27 cellular contexts compared by ENCODE assay signal in the genomic region with DNA sequence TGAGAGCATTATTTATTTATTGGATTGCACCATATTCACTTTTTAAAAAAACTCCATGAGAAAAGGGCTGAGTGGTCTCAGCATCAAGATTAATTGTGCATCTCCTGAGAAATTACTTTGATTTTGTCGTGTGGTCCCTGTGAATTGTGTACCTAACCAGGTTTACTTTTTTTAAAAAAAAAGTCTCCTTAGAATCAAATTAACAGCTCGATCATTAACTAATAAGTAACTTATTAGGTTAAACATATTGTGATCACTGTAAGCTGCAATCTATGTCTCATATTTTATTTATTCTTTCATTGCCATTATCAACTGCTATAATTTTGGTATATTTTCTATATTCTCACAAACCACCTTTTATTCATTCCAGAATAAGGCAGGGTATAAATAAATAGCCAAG.
"Had no signal": no experiment of that assay in that cellular context is flagged by ENCODE, and none has a peak within 500 bp of the region (broad histone marks: within the 10 kb centered on the region; RNA-seq: fewer than 3 reads in every experiment).

No MANE protein-coding gene starts in this region.

- H3K4me1 ChIP-seq: esophagus muscularis mucosa, esophagus squamous epithelium, foreskin keratinocyte, gastrocnemius medialis, gastroesophageal sphincter, heart left ventricle, heart right ventricle had no signal

- FAIRE-seq: colon, endometrium, endothelial cell of umbilical vein, frontal cortex had no signal

- H3K4me3 ChIP-seq: coronary artery, dorsolateral prefrontal cortex, esophagus muscularis mucosa, esophagus squamous epithelium, gastrocnemius medialis, gastroesophageal sphincter, heart left ventricle, heart right ventricle had no signal

- H3K9me3 ChIP-seq: esophagus muscularis mucosa, esophagus squamous epithelium, gastrocnemius medialis, gastroesophageal sphincter, heart left ventricle had no signal

- H3K27ac ChIP-seq: coronary artery, dorsolateral prefrontal cortex, epithelial cell of prostate, esophagus muscularis mucosa, esophagus squamous epithelium, foreskin keratinocyte, gastrocnemius medialis, gastroesophageal sphincter, heart left ventricle, heart right ventricle had no signal

- H3K27me3 ChIP-seq: esophagus muscularis mucosa, esophagus squamous epithelium, foreskin keratinocyte, gastrocnemius medialis, gastroesophageal sphincter, heart left ventricle had no signal

- DNase-seq: cortex of kidney; dermis blood vessel endothelial cell; dorsolateral prefrontal cortex; effector CD4-positive, alpha-beta T cell; effector CD8-positive, alpha-beta T cell; effector memory CD4-positive, alpha-beta T cell; effector memory CD8-positive, alpha-beta T cell; endodermal cell; erythroblast; esophagus squamous epithelium; foreskin fibroblast; foreskin keratinocyte; foreskin melanocyte; gastrocnemius medialis; glutamatergic neuron; head of caudate nucleus; heart left ventricle; heart right ventricle had no signal

- ATAC-seq: effector memory CD8-positive, alpha-beta T cell; esophagus mucosa; foreskin keratinocyte; gastrocnemius medialis; gastroesophageal sphincter; heart left ventricle; heart right ventricle had no signal

- H3K36me3 ChIP-seq: esophagus muscularis mucosa, esophagus squamous epithelium, gastrocnemius medialis, gastroesophageal sphincter, heart left ventricle, heart right ventricle had no signal
